ENCODE assay signal across 8 cellular contexts in the genomic region with DNA sequence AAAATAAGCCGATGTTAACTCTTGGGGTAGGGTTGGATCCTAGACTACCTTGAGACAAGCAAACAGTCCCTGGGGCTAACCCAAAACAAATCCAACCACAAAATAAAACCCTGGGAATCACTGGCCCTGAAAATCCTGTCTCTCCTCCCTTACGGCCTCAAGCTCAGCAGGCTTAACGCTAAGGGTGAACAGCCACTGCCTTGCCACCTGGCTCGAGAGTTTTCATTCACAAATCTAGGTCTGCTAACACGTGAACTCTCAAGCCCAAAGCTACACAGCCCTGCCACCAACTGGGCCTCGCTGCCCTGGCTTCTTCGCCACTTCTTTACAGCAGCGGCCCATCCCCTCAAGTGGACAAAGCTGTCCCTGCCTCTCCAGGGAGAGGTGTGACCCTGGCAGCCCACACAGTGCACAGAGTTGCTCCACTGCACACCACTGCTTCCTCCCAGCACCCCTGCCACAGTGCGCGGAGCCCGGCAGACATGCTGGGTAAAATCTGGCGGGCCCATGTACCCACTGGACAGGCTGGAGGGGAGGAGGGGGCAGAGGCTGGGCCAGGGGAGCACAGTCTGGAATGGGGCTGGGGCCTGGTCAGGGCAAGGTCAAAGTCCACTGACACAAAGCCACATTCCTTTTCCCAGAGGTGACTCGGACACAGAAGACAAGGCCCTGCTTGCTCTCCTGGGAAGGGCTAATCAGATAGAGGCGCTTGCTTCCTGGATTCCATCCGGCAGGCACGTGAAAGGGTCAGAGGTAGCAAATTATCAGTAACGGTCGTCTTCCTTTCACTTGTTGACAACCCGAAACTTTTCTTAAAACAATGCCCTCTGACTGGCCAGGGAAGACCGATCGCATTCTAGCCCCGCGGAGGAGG. TPM values are rescaled to one million over a fixed set of nuclear protein-coding genes. Genes with fewer than 3 reads are reported as not detected.
DNase-seq lines count a peak whose midpoint lies in the region; ATAC-seq, FAIRE-seq and TF ChIP-seq lines count a peak whose summit lies in the region.

No MANE protein-coding gene starts in this region.

- no peak for DNase-seq in HAP-1 (ENCODE audit: low spot score in 2 of 2)
- no peak for DNase-seq in activated naive CD8-positive, alpha-beta T cell treated with anti-CD3 and anti-CD28 coated beads for 36 hours
- DNase-seq in keratinocyte (ENCODE audit: low read depth, low spot score) = no peak
- DNase-seq in substantia nigra (lab: John Stamatoyannopoulos, UW) = no peak
- no peak for DNase-seq in NCI-H345 (lab: John Stamatoyannopoulos, UW)
- DNase-seq in AG20443 (ENCODE audit: low spot score) = no peak

- H3K4me3 ChIP-seq in ACC112 (ENCODE audit: low read depth, low read length) (peak overlapping the region; percentile 91), HAP-1 (peak overlapping the region; percentile 70), keratinocyte (ENCODE audit: control insufficient read depth in 2 of 3, extremely low read depth in 1 of 3, insufficient read depth in 2 of 3, low read depth in 1 of 3, low read length in 3 of 3) (peak overlapping the region; percentile 67 to 90 (median 83))

- H3K9me3 Mint-ChIP-seq in activated naive CD8-positive, alpha-beta T cell treated with anti-CD3 and anti-CD28 coated beads for 36 hours = no peaks in the 10 kb centered on the region

- FAIRE-seq in keratinocyte (lab: Jason Lieb, UNC) = no peak

- peaks cover 3% of the 10 kb centered on the region for H4K20me1 ChIP-seq in keratinocyte (ENCODE audit: control insufficient read depth, extremely low read depth, insufficient read depth, low read length)

- no peak overlapping the region for H3K27ac Mint-ChIP-seq in activated naive CD8-positive, alpha-beta T cell treated with anti-CD3 and anti-CD28 coated beads for 36 hours

- no peaks in the 10 kb centered on the region for H3K27me3 Mint-ChIP-seq in activated naive CD8-positive, alpha-beta T cell treated with anti-CD3 and anti-CD28 coated beads for 36 hours

- H3K9me3 ChIP-seq in HAP-1 (no peaks in the 10 kb centered on the region), keratinocyte (ENCODE audit: control insufficient read depth, low read depth, low read length) (no peaks in the 10 kb centered on the region)

- no peaks in the 10 kb centered on the region for H3K4me1 ChIP-seq in ACC112 (ENCODE audit: control insufficient read depth, insufficient read depth, low read length, unreplicated experiment)
- H3K4me1 ChIP-seq in HAP-1 = no peaks in the 10 kb centered on the region
- peaks cover 24% of the 10 kb centered on the region for H3K4me1 ChIP-seq in keratinocyte (ENCODE audit: control insufficient read depth, extremely low read depth, insufficient read depth, low read length)

- H3K4me2 ChIP-seq in keratinocyte (ENCODE audit: control insufficient read depth, extremely low read depth, insufficient read depth, low read depth, low read length) = peak overlapping the region; percentile 59

- peaks cover 3% of the 10 kb centered on the region for H3K4me1 Mint-ChIP-seq in activated naive CD8-positive, alpha-beta T cell treated with anti-CD3 and anti-CD28 coated beads for 36 hours

- no peak for ATAC-seq in GM19023 (IDR thresholded peaks at IDR 0.05; ENCODE audit: unreplicated experiment)

- H3K79me2 ChIP-seq in ACC112 (ENCODE audit: control insufficient read depth, insufficient read depth, low read length, unreplicated experiment) = no peaks in the 10 kb centered on the region
- H3K79me2 ChIP-seq in keratinocyte (ENCODE audit: control insufficient read depth, insufficient read depth, low read length) = peaks cover 17% of the 10 kb centered on the region

- peaks cover 10% of the 10 kb centered on the region; the same call in 1 of the 2 replicates for H3K36me3 ChIP-seq in ACC112 (ENCODE audit: insufficient read depth, low read length)
- peaks cover 53% of the 10 kb centered on the region for H3K36me3 ChIP-seq in HAP-1 (replicated peaks)
- H3K36me3 ChIP-seq in keratinocyte (ENCODE audit: control insufficient read depth in 2 of 2, extremely low read depth in 1 of 2, insufficient read depth in 2 of 2, low read length in 2 of 2) = peaks cover 34 to 40% of the 10 kb centered on the region in 2 experiments

- H3K36me3 Mint-ChIP-seq in activated naive CD8-positive, alpha-beta T cell treated with anti-CD3 and anti-CD28 coated beads for 36 hours = peaks cover 5% of the 10 kb centered on the region

- peak overlapping the region; percentile 83 for H3K4me3 Mint-ChIP-seq in activated naive CD8-positive, alpha-beta T cell treated with anti-CD3 and anti-CD28 coated beads for 36 hours

- no peak for TF ChIP-seq CTCF in keratinocyte (optimal IDR thresholded peaks at IDR 0.05 in 1 of 3, IDR thresholded peaks at IDR 0.05 in 1 of 3, conservative IDR thresholded peaks at IDR 0.05 in 1 of 3; ENCODE audit: extremely low read depth in 1 of 3, insufficient read depth in 2 of 3, low read length in 3 of 3)

- H3K27me3 ChIP-seq in ACC112 (ENCODE audit: insufficient read depth, low read length) (no peaks in the 10 kb centered on the region), HAP-1 (ENCODE audit: low read depth) (no peaks in the 10 kb centered on the region), keratinocyte (ENCODE audit: control insufficient read depth, extremely low read depth, insufficient read depth, low read length) (no peaks in the 10 kb centered on the region)

- H2AFZ ChIP-seq in ACC112 (ENCODE audit: low read length, unreplicated experiment) (peak overlapping the region; percentile 57), keratinocyte (ENCODE audit: control insufficient read depth, low read length) (no peak overlapping the region)

- peak overlapping the region; percentile 78 for H3K9ac ChIP-seq in keratinocyte (ENCODE audit: control insufficient read depth, extremely low read depth, insufficient read depth, low read length)

- in situ Hi-C loops in HAP-1 (cut with MboI; ENCODE audit: low sequenced_read_pairs) = no loop called here

- dilution Hi-C loops in keratinocyte (cut with MboI; ENCODE audit: extremely low pct_ligation_motif_present, low sequenced_read_pairs) = no loop called here

- peaks cover 7% of the 10 kb centered on the region for H3K9me1 ChIP-seq in keratinocyte (ENCODE audit: control insufficient read depth, extremely low read depth, insufficient read depth, low read length)

- H3K27ac ChIP-seq in ACC112 (ENCODE audit: low read depth, low read length) (no peak overlapping the region), keratinocyte (ENCODE audit: control insufficient read depth, insufficient read depth, low read length) (peak overlapping the region; percentile 58), substantia nigra (ENCODE audit: low read depth, low read length, poor library complexity, severe bottlenecking) (peak overlapping the region; percentile 67)

RNA-seq across cellular contexts. Expression of gene PCYT2, which starts 1.0 kb away (rescaled TPM):
- 10 to 100 TPM; 20.8 to 21.4 TPM for total RNA-seq in activated naive CD8-positive, alpha-beta T cell treated with anti-CD3 and anti-CD28 coated beads for 36 hours
- polyA plus RNA-seq in keratinocyte = 38.1 to 47.6 TPM (median 45.8 TPM) in 3 replicates
- 20.0 TPM for polyA plus RNA-seq in keratinocyte (2011; ENCODE audit: low read depth)
- 27.1 and 44.7 TPM in 2 replicates for polyA plus RNA-seq in keratinocyte (2011; cell fraction: cytosol; rRNA removed)
- 47.6 and 52.5 TPM in 2 replicates for polyA plus RNA-seq in keratinocyte (2011; cell fraction: nucleus; rRNA removed)
- polyA plus RNA-seq in keratinocyte (2012; ENCODE audit: low replicate concordance) = 19.5 and 47.4 TPM in 2 replicates
- 42.2 to 60.4 TPM (median 44.2 TPM) in 3 replicates for polyA minus RNA-seq in keratinocyte
- polyA minus RNA-seq in keratinocyte (2011; cell fraction: cytosol; rRNA and poly(A)+ RNA removed) = 34.7 TPM
- 29.9 and 33.6 TPM in 2 replicates for polyA minus RNA-seq in keratinocyte (2011; cell fraction: nucleus; rRNA and poly(A)+ RNA removed)

RNA-seq across cellular contexts. Expression of gene SIRT7, which starts 7.8 kb away (rescaled TPM):
- 10 to 100 TPM; 27.3 to 30.1 TPM for total RNA-seq in activated naive CD8-positive, alpha-beta T cell treated with anti-CD3 and anti-CD28 coated beads for 36 hours
- polyA plus RNA-seq in keratinocyte = 6.9 to 11.9 TPM (median 7.4 TPM) in 3 replicates
- polyA plus RNA-seq in keratinocyte (2011; ENCODE audit: low read depth) = 18.2 TPM
- polyA plus RNA-seq in keratinocyte (2011; cell fraction: cytosol; rRNA removed) = 4.3 and 10.1 TPM in 2 replicates
- 31.5 and 36.6 TPM in 2 replicates for polyA plus RNA-seq in keratinocyte (2011; cell fraction: nucleus; rRNA removed)
- 16.7 and 29.6 TPM in 2 replicates for polyA plus RNA-seq in keratinocyte (2012; ENCODE audit: low replicate concordance)
- polyA minus RNA-seq in keratinocyte = 22.1 to 28.0 TPM (median 25.2 TPM) in 3 replicates
- 9.4 TPM for polyA minus RNA-seq in keratinocyte (2011; cell fraction: cytosol; rRNA and poly(A)+ RNA removed)
- polyA minus RNA-seq in keratinocyte (2011; cell fraction: nucleus; rRNA and poly(A)+ RNA removed) = 20.8 and 28.7 TPM in 2 replicates

RNA-seq across cellular contexts. Expression of gene NPB, which starts 8.2 kb away (rescaled TPM):
- total RNA-seq in activated naive CD8-positive, alpha-beta T cell treated with anti-CD3 and anti-CD28 coated beads for 36 hours = under 1 TPM in 1 of 2 experiments, not detected in 1; 0.47 TPM
- polyA plus RNA-seq in keratinocyte = 0.07 TPM in 1 of 3 replicates, not detected in the others
- polyA plus RNA-seq in keratinocyte (2011; ENCODE audit: low read depth) = not detected
- polyA plus RNA-seq in keratinocyte (2011; cell fraction: cytosol; rRNA removed) = 0.06 TPM in 1 of 2 replicates, not detected in the other
- polyA plus RNA-seq in keratinocyte (2011; cell fraction: nucleus; rRNA removed) = not detected in 2 replicates
- polyA plus RNA-seq in keratinocyte (2012; ENCODE audit: low replicate concordance) = not detected in 2 replicates
- polyA minus RNA-seq in keratinocyte = not detected in 3 replicates
- not detected for polyA minus RNA-seq in keratinocyte (2011; cell fraction: cytosol; rRNA and poly(A)+ RNA removed)
- not detected in 2 replicates for polyA minus RNA-seq in keratinocyte (2011; cell fraction: nucleus; rRNA and poly(A)+ RNA removed)

RNA-seq across cellular contexts. Expression of gene MAFG, which starts 17.3 kb away (rescaled TPM):
- 10 to 100 TPM; 18.4 to 19.2 TPM for total RNA-seq in activated naive CD8-positive, alpha-beta T cell treated with anti-CD3 and anti-CD28 coated beads for 36 hours
- polyA plus RNA-seq in keratinocyte = 8.3 to 12.1 TPM (median 9.4 TPM) in 3 replicates
- polyA plus RNA-seq in keratinocyte (2011; ENCODE audit: low read depth) = 13.3 TPM
- 8.2 and 9.7 TPM in 2 replicates for polyA plus RNA-seq in keratinocyte (2011; cell fraction: cytosol; rRNA removed)
- 43.0 and 46.6 TPM in 2 replicates for polyA plus RNA-seq in keratinocyte (2011; cell fraction: nucleus; rRNA removed)
- polyA plus RNA-seq in keratinocyte (2012; ENCODE audit: low replicate concordance) = 10.2 and 21.0 TPM in 2 replicates
- polyA minus RNA-seq in keratinocyte = 6.7 to 18.1 TPM (median 6.7 TPM) in 3 replicates
- 6.5 TPM for polyA minus RNA-seq in keratinocyte (2011; cell fraction: cytosol; rRNA and poly(A)+ RNA removed)
- 8.4 and 9.5 TPM in 2 replicates for polyA minus RNA-seq in keratinocyte (2011; cell fraction: nucleus; rRNA and poly(A)+ RNA removed)

RNA-seq across cellular contexts. Expression of gene ANAPC11, which starts 18.7 kb away (rescaled TPM):
- 100 to 1,000 TPM; 119 to 126 TPM for total RNA-seq in activated naive CD8-positive, alpha-beta T cell treated with anti-CD3 and anti-CD28 coated beads for 36 hours
- polyA plus RNA-seq in keratinocyte = 195 to 269 TPM (median 230 TPM) in 3 replicates
- polyA plus RNA-seq in keratinocyte (2011; ENCODE audit: low read depth) = 222 TPM
- polyA plus RNA-seq in keratinocyte (2011; cell fraction: cytosol; rRNA removed) = 116 and 309 TPM in 2 replicates
- polyA plus RNA-seq in keratinocyte (2011; cell fraction: nucleus; rRNA removed) = 82.3 and 85.9 TPM in 2 replicates
- polyA plus RNA-seq in keratinocyte (2012; ENCODE audit: low replicate concordance) = 183 and 209 TPM in 2 replicates
- 42.9 to 62.8 TPM (median 44.0 TPM) in 3 replicates for polyA minus RNA-seq in keratinocyte
- 130 TPM for polyA minus RNA-seq in keratinocyte (2011; cell fraction: cytosol; rRNA and poly(A)+ RNA removed)
- polyA minus RNA-seq in keratinocyte (2011; cell fraction: nucleus; rRNA and poly(A)+ RNA removed) = 15.6 and 17.4 TPM in 2 replicates
